ENCODE assay signal across 1 cellular context in the genomic region with DNA sequence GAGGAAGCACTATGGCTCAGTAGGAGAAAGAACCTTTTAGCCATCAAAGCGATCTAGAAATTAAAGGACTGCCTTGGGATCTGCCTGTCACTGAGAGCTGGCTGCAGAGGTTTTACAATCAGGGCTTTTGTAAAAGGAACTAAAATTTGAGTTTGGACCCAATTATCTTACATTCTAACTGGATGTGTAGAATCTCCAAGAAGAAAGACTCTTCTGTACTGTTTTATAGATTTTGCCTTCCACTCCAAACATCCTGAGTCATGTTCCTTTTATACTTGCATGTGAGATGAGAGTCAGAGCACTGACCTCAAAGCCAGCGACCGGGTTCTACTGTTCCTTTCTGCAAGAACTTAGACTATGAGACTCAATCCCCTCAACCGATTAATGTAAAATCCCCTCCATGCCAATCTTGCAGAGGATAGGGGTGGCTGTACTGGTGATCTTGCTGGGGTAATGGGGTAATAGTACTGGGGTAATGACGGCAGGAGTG.
TF ChIP-seq lines count a peak whose summit lies in the region.

No MANE protein-coding gene starts in this region.

TF ChIP-seq in HepG2, 621 proteins besides CTCF, POLR2A, EP300 and RAD21 (continued from another document):
- peak; percentile 38 for TF ChIP-seq RBM22 (optimal IDR thresholded peaks at IDR 0.05; ENCODE audit: low read length)
- TF ChIP-seq, protein P1, sequence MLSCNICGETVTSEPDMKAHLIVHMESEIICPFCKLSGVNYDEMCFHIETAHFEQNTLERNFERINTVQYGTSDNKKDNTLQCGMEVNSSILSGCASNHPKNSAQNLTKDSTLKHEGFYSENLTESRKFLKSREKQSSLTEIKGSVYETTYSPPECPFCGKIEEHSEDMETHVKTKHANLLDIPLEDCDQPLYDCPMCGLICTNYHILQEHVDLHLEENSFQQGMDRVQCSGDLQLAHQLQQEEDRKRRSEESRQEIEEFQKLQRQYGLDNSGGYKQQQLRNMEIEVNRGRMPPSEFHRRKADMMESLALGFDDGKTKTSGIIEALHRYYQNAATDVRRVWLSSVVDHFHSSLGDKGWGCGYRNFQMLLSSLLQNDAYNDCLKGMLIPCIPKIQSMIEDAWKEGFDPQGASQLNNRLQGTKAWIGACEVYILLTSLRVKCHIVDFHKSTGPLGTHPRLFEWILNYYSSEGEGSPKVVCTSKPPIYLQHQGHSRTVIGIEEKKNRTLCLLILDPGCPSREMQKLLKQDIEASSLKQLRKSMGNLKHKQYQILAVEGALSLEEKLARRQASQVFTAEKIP (CRISPR knock-in tag; IDR thresholded peaks at IDR 0.05; ENCODE audit: borderline replicate concordance), result no peak
- TF ChIP-seq CEBPB (IDR thresholded peaks at IDR 0.05; ENCODE audit: borderline replicate concordance, low read depth, low read length), result no peak
- TF ChIP-seq, protein P2, sequence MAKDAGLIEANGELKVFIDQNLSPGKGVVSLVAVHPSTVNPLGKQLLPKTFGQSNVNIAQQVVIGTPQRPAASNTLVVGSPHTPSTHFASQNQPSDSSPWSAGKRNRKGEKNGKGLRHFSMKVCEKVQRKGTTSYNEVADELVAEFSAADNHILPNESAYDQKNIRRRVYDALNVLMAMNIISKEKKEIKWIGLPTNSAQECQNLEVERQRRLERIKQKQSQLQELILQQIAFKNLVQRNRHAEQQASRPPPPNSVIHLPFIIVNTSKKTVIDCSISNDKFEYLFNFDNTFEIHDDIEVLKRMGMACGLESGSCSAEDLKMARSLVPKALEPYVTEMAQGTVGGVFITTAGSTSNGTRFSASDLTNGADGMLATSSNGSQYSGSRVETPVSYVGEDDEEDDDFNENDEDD (CRISPR knock-in tag; IDR thresholded peaks at IDR 0.05; ENCODE audit: borderline replicate concordance), result no peak
